In genomic region chr15:66515901-66516322, GRCh38 we compare ENCODE assay signal across 23 cellular contexts. TPM values are rescaled to one million over a fixed set of nuclear protein-coding genes. Genes with fewer than 3 reads are reported as not detected.
A peak's percentile ranks its signal among the peaks of the same experiment; 100 is the strongest.
DNase-seq lines count a peak whose midpoint lies in the region; ATAC-seq and TF ChIP-seq lines count a peak whose summit lies in the region.
"Had no signal": no experiment of that assay in that cellular context is flagged by ENCODE, and none has a peak within 500 bp of the region (broad histone marks: within the 10 kb centered on the region; RNA-seq: fewer than 3 reads in every experiment).

No MANE protein-coding gene starts in this region.

- no peaks in the 10 kb centered on the region for H3K27me3 ChIP-seq in osteoblast (ENCODE audit: insufficient read depth, low read length)
- H3K27me3 ChIP-seq: neutrophil, sigmoid colon, vagina had no signal

- H3K27ac ChIP-seq in osteoblast (ENCODE audit: low read depth, low read length) = no peak overlapping the region
- H3K27ac ChIP-seq: left ventricle myocardium inferior, neutrophil, sigmoid colon, vagina, VCaP had no signal

- H3K27ac Mint-ChIP-seq in activated naive CD4-positive, alpha-beta T cell treated with anti-CD3 and anti-CD28 coated beads, Interleukin-2, amount 50 U/mL, for 24 hours = peak overlapping the region; percentile 46
- H3K27ac Mint-ChIP-seq: activated CD4-positive, alpha-beta memory T cell treated with anti-CD3 and anti-CD28 coated beads, Interleukin-2, amount 10 ng/mL, durations not matched to agents 7 days and 5 days had no signal

- H3K4me1 Mint-ChIP-seq in activated naive CD4-positive, alpha-beta T cell treated with anti-CD3 and anti-CD28 coated beads, Interleukin-2, amount 50 U/mL, for 24 hours = no peaks in the 10 kb centered on the region
- H3K4me1 Mint-ChIP-seq: activated CD4-positive, alpha-beta memory T cell treated with anti-CD3 and anti-CD28 coated beads, Interleukin-2, amount 10 ng/mL, durations not matched to agents 7 days and 5 days had no signal

- TF ChIP-seq CTCF in osteoblast (IDR thresholded peaks at IDR 0.05; ENCODE audit: extremely low read depth, low read depth, low read length) = no peak

- peaks cover 9% of the 10 kb centered on the region for H3K36me3 ChIP-seq in osteoblast (ENCODE audit: insufficient read depth, low read length)

- ATAC-seq in HG03135 (IDR thresholded peaks at IDR 0.05; ENCODE audit: unreplicated experiment) (no peak), HG02798 (IDR thresholded peaks at IDR 0.05; ENCODE audit: poor library complexity, unreplicated experiment) (no peak), GM18909 (IDR thresholded peaks at IDR 0.05; ENCODE audit: poor library complexity, unreplicated experiment) (no peak)

- no peak overlapping the region for H3K4me3 Mint-ChIP-seq in activated naive CD4-positive, alpha-beta T cell treated with anti-CD3 and anti-CD28 coated beads, Interleukin-2, amount 50 U/mL, for 24 hours
- H3K4me3 Mint-ChIP-seq: activated CD4-positive, alpha-beta memory T cell treated with anti-CD3 and anti-CD28 coated beads, Interleukin-2, amount 10 ng/mL, durations not matched to agents 7 days and 5 days had no signal

- H3K4me2 ChIP-seq in osteoblast (ENCODE audit: insufficient read depth, low read length) = no peak overlapping the region

- H3K27me3 Mint-ChIP-seq in activated naive CD4-positive, alpha-beta T cell treated with anti-CD3 and anti-CD28 coated beads, Interleukin-2, amount 50 U/mL, for 24 hours = no peaks in the 10 kb centered on the region
- H3K27me3 Mint-ChIP-seq: activated CD4-positive, alpha-beta memory T cell treated with anti-CD3 and anti-CD28 coated beads, Interleukin-2, amount 10 ng/mL, durations not matched to agents 7 days and 5 days had no signal

- no peak for DNase-seq in activated naive CD4-positive, alpha-beta T cell treated with anti-CD3 and anti-CD28 coated beads, Interleukin-2, amount 50 U/mL, for 16 hours
- DNase-seq in M059J (ENCODE audit: low read depth) (peak; percentile 60), astrocyte of the hippocampus (ENCODE audit: low read depth, low spot score) (peak; percentile 35), osteoblast (ENCODE audit: insufficient read length, low spot score, missing footprints) (peak; percentile 84)
- DNase-seq: activated CD4-positive, alpha-beta memory T cell treated with anti-CD3 and anti-CD28 coated beads, Interleukin-2, amount 10 ng/mL, durations not matched to agents 7 days and 5 days; activated effector memory CD4-positive, alpha-beta T cell treated with Interleukin-2 at 50 U/mL for 16 hours; anterior cingulate cortex; KG1; left ventricle myocardium inferior; NCI-H1417; NCI-H2171 treated with DMSO at 0.1 percent for 48 hours; RPMI8226; sigmoid colon; stimulated activated CD4-positive, alpha-beta T cell treated with anti-CD3 and anti-CD28 coated beads, Interleukin-1b, Interleukin-23, amount 100 ng/mL, for 48 hours; T-helper 1 cell had no signal

- peaks cover 5% of the 10 kb centered on the region for H3K4me1 ChIP-seq in osteoblast (ENCODE audit: insufficient read depth, low read length)
- H3K4me1 ChIP-seq: left ventricle myocardium inferior, sigmoid colon, vagina had no signal

- no peak overlapping the region for H3K4me3 ChIP-seq in osteoblast (ENCODE audit: insufficient read depth, low read length)
- H3K4me3 ChIP-seq: left ventricle myocardium inferior, sigmoid colon, vagina had no signal

- H3K9me3 Mint-ChIP-seq in activated naive CD4-positive, alpha-beta T cell treated with anti-CD3 and anti-CD28 coated beads, Interleukin-2, amount 50 U/mL, for 24 hours = no peaks in the 10 kb centered on the region
- H3K9me3 Mint-ChIP-seq: activated CD4-positive, alpha-beta memory T cell treated with anti-CD3 and anti-CD28 coated beads, Interleukin-2, amount 10 ng/mL, durations not matched to agents 7 days and 5 days had no signal

- H3K79me2 ChIP-seq in osteoblast (ENCODE audit: insufficient read depth, low read length) = no peaks in the 10 kb centered on the region

- no peaks in the 10 kb centered on the region for H3K9me3 ChIP-seq in osteoblast (ENCODE audit: low read depth, low read length)
- H3K9me3 ChIP-seq: left ventricle myocardium inferior, neutrophil, sigmoid colon, vagina had no signal

- H3K36me3 Mint-ChIP-seq in activated naive CD4-positive, alpha-beta T cell treated with anti-CD3 and anti-CD28 coated beads, Interleukin-2, amount 50 U/mL, for 24 hours = peaks cover 17% of the 10 kb centered on the region

- H2AFZ ChIP-seq in osteoblast (ENCODE audit: low read length) = no peak overlapping the region

- H4K20me1 ChIP-seq in osteoblast (ENCODE audit: insufficient read depth, low read length) = no peaks in the 10 kb centered on the region

RNA-seq across cellular contexts. Expression of gene ZWILCH, which starts 10.8 kb away (rescaled TPM):
- total RNA-seq in M059J (2014; rRNA removed; shearing (Covaris generic)) = 27.2 and 53.5 TPM in 2 replicates
- total RNA-seq in osteoblast = 8.7 and 13.0 TPM in 2 replicates

RNA-seq across cellular contexts. Expression of gene RPL4, which starts 11.3 kb away (rescaled TPM):
- 2,422 and 2,963 TPM in 2 replicates for total RNA-seq in M059J (2014; rRNA removed; shearing (Covaris generic))
- total RNA-seq in osteoblast = 2,311 and 3,002 TPM in 2 replicates

RNA-seq across cellular contexts. Expression of gene SNAPC5, which starts 18.4 kb away (rescaled TPM):
- 38.4 and 44.9 TPM in 2 replicates for total RNA-seq in M059J (2014; rRNA removed; shearing (Covaris generic))
- 14.5 and 18.0 TPM in 2 replicates for total RNA-seq in osteoblast

RNA-seq across cellular contexts. Expression of gene LCTL, which starts 49.9 kb away (rescaled TPM):
- total RNA-seq in M059J (2014; rRNA removed; shearing (Covaris generic)) = 4.6 and 7.6 TPM in 2 replicates
- 1.2 and 1.4 TPM in 2 replicates for total RNA-seq in osteoblast
- total RNA-seq: activated CD4-positive, alpha-beta memory T cell treated with anti-CD3 and anti-CD28 coated beads, Interleukin-2, amount 10 ng/mL, durations not matched to agents 7 days and 5 days; cerebellum; left ventricle myocardium inferior; sigmoid colon; vagina had no signal
